In the genomic region with DNA sequence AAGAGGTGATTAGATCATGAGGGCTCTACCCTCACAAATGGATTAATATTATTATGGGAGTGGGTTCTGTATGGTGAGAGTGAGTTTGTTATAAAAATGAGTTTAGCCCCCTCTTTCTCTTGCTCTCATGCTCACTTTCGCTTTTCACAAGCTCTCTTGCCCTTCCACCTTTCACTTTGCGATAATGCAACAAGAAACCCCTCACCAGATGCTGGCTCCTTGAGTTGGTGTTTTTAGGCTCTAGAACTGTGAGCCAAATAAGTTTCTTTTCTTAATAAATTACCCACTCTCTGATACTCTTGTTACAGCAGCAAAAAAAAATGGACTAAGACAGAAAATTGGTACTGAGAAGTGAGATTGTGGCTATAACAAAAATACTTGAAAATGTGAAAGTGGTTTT, we compare ENCODE assay signal across 30 cellular contexts.
"Had no signal": no experiment of that assay in that cellular context is flagged by ENCODE, and none has a peak within 500 bp of the region (broad histone marks: within the 10 kb centered on the region; RNA-seq: fewer than 3 reads in every experiment).

No MANE protein-coding gene starts in this region.

- H3K27ac Mint-ChIP-seq: activated CD4-positive, alpha-beta T cell treated with anti-CD3 and anti-CD28 coated beads, Interleukin-2, amount 10 ng/mL, durations not matched to agents 24 days and 14 days; activated CD8-positive, alpha-beta T cell treated with anti-CD3 and anti-CD28 coated beads for 36 hours; activated naive CD4-positive, alpha-beta T cell treated with anti-CD3 and anti-CD28 coated beads, Interleukin-2, amount 50 U/mL, for 24 hours; activated naive CD8-positive, alpha-beta T cell treated with anti-CD3 and anti-CD28 coated beads, Interleukin-2, amount 10 ng/mL, durations not matched to agents 7 days and 5 days; activated T-cell treated with anti-CD3 and anti-CD28 coated beads, Interleukin-2, amount 50 U/mL, for 24 hours; activated T-helper 2 cell treated with anti-CD3 and anti-CD28 coated beads, Interferon-gamma antibody, Interleukin-2, Interleukin-4, amounts not matched to agents 10 μg/mL and 5 μg/mL and 100 μg/mL, durations not matched to agents 14 hours and 24 hours and 36 hours; T-helper 1 cell treated with Interleukin-12 subunit alpha and Interleukin-12 subunit beta and Interleukin-4 antibody, amounts not matched to agents 30 μg/mL and 1 μg/mL, for 36 hours; T-helper 2 cell treated with Interferon-gamma antibody and Interleukin-4, amounts not matched to agents 5 μg/mL and 100 μg/mL, for 36 hours had no signal

- H3K9me3 Mint-ChIP-seq: central memory CD8-positive, alpha-beta T cell had no signal

- H3K4me3 ChIP-seq: ascending aorta, cardiac muscle cell, SJCRH30, SK-N-MC had no signal

- H3K27ac ChIP-seq: ascending aorta, cardiac muscle cell, SJCRH30, SK-N-MC had no signal

- H3K4me3 Mint-ChIP-seq: activated CD4-positive, alpha-beta T cell treated with anti-CD3 and anti-CD28 coated beads, Interleukin-2, amount 10 ng/mL, durations not matched to agents 24 days and 14 days; activated CD8-positive, alpha-beta T cell treated with anti-CD3 and anti-CD28 coated beads for 36 hours; activated naive CD4-positive, alpha-beta T cell treated with anti-CD3 and anti-CD28 coated beads, Interleukin-2, amount 50 U/mL, for 24 hours; activated naive CD8-positive, alpha-beta T cell treated with anti-CD3 and anti-CD28 coated beads, Interleukin-2, amount 10 ng/mL, durations not matched to agents 7 days and 5 days; activated T-cell treated with anti-CD3 and anti-CD28 coated beads, Interleukin-2, amount 50 U/mL, for 24 hours; central memory CD8-positive, alpha-beta T cell; T-helper 1 cell treated with Interleukin-12 subunit alpha and Interleukin-12 subunit beta and Interleukin-4 antibody, amounts not matched to agents 30 μg/mL and 1 μg/mL, for 36 hours; T-helper 2 cell treated with Interferon-gamma antibody and Interleukin-4, amounts not matched to agents 5 μg/mL and 100 μg/mL, for 36 hours had no signal

- FAIRE-seq: TTC549 had no signal

- H3K36me3 ChIP-seq: cardiac muscle cell, SJCRH30 had no signal

- DNase-seq: activated CD4-positive, alpha-beta T cell treated with anti-CD3 and anti-CD28 coated beads, Interleukin-2, amount 10 ng/mL, durations not matched to agents 24 days and 14 days; activated CD4-positive, alpha-beta T cell treated with anti-CD3 and anti-CD28 coated beads, Interleukin-2, amount 50 U/mL, for 4 hours; activated CD8-positive, alpha-beta T cell treated with anti-CD3 and anti-CD28 coated beads for 36 hours; activated gamma-delta T cell; activated naive CD4-positive, alpha-beta T cell treated with Interleukin-2 at 50 U/mL for 16 hours; activated naive CD8-positive, alpha-beta T cell treated with anti-CD3 and anti-CD28 coated beads, Interleukin-2, amount 10 ng/mL, durations not matched to agents 7 days and 5 days; activated T-cell treated with anti-CD3 and anti-CD28 coated beads, Interleukin-2, amount 50 U/mL, for 24 hours; amygdala; NCI-H1105; NCI-H1417 treated with DMSO at 0.1 percent for 48 hours; NCI-H187 treated with DMSO at 0.1 percent for 48 hours; NCI-H2081; NCI-H2171 treated with DMSO at 0.1 percent for 48 hours; NCI-H2227 treated with DMSO at 0.1 percent for 48 hours; NCI-H446; NCI-H510A treated with DMSO at 0.1 percent for 48 hours; NCI-H526 treated with DMSO at 0.1 percent for 48 hours; NCI-H82; SHP77; SJCRH30 had no signal

- H3K9me3 ChIP-seq: ascending aorta had no signal

- H3K27me3 ChIP-seq: ascending aorta, cardiac muscle cell, SJCRH30 had no signal

- ATAC-seq: activated CD8-positive, alpha-beta T cell treated with anti-CD3 and anti-CD28 coated beads for 36 hours; Panc1 had no signal

- H3K4me1 ChIP-seq: ascending aorta, SJCRH30 had no signal

- H3K27me3 Mint-ChIP-seq: activated CD4-positive, alpha-beta T cell treated with anti-CD3 and anti-CD28 coated beads, Interleukin-2, amount 10 ng/mL, durations not matched to agents 24 days and 14 days; activated CD8-positive, alpha-beta T cell treated with anti-CD3 and anti-CD28 coated beads for 36 hours; activated naive CD4-positive, alpha-beta T cell treated with anti-CD3 and anti-CD28 coated beads, Interleukin-2, amount 50 U/mL, for 24 hours; activated naive CD8-positive, alpha-beta T cell treated with anti-CD3 and anti-CD28 coated beads, Interleukin-2, amount 10 ng/mL, durations not matched to agents 7 days and 5 days; activated T-cell treated with anti-CD3 and anti-CD28 coated beads, Interleukin-2, amount 50 U/mL, for 24 hours; central memory CD8-positive, alpha-beta T cell had no signal
